ENCODE assay signal across 21 cellular contexts in genomic region chr6:113824863-113825262, GRCh38. TPM values are rescaled to one million over a fixed set of nuclear protein-coding genes. Genes with fewer than 3 reads are reported as not detected.
"Had no signal": no experiment of that assay in that cellular context is flagged by ENCODE, and none has a peak within 500 bp of the region (broad histone marks: within the 10 kb centered on the region; RNA-seq: fewer than 3 reads in every experiment).

No MANE protein-coding gene starts in this region.

- ATAC-seq: effector memory CD8-positive, alpha-beta T cell; foreskin keratinocyte; naive thymus-derived CD4-positive, alpha-beta T cell; stimulated activated memory B cell treated with anti-CD40 and anti-IgM and Interleukin-4, amounts not matched to agents 10 μg/mL and 1 μg/mL and 100 μg/mL, for 72 hours had no signal

- H3K4me3 ChIP-seq: lung, right atrium auricular region, smooth muscle cell, thoracic aorta had no signal

- H3K4me1 ChIP-seq: foreskin keratinocyte had no signal

- H3K4me2 ChIP-seq: smooth muscle cell had no signal

- H3K9me3 ChIP-seq: esophagus squamous epithelium, neutrophil, right atrium auricular region, thoracic aorta had no signal

- H3K36me3 Mint-ChIP-seq: naive thymus-derived CD4-positive, alpha-beta T cell; stimulated activated memory B cell treated with anti-CD40 and anti-IgM and Interleukin-4, amounts not matched to agents 10 μg/mL and 1 μg/mL and 100 μg/mL, for 72 hours had no signal

- H3K36me3 ChIP-seq: esophagus squamous epithelium, neutrophil, right atrium auricular region, thoracic aorta had no signal

- DNase-seq: cerebellar nuclear complex; effector memory CD8-positive, alpha-beta T cell; esophagus squamous epithelium; foreskin keratinocyte; kidney; left cardiac atrium; left ventricle myocardium superior; mesenchymal stem cell; midbrain; naive thymus-derived CD4-positive, alpha-beta T cell; posterior cingulate gyrus; stimulated activated CD4-positive, alpha-beta T cell treated with anti-CD3 and anti-CD28 coated beads, Interleukin-4, amount 100 ng/mL, for 1 hour; trophoblast cell had no signal

- H3K9me3 Mint-ChIP-seq: dendritic cell treated with granulocyte-macrophage colony-stimulating factor and Interleukin-4, amounts not matched to agents 40 ng/mL and 50 ng/mL, for 4 days; effector memory CD8-positive, alpha-beta T cell; stimulated activated memory B cell treated with anti-CD40 and anti-IgM and Interleukin-4, amounts not matched to agents 10 μg/mL and 1 μg/mL and 100 μg/mL, for 72 hours; stimulated activated naive CD8-positive, alpha-beta T cell treated with anti-CD3 and anti-CD28 coated beads, Interleukin-15, Interleukin-2, amounts not matched to agents 100 ng/mL and 50 ng/mL, for 24 hours had no signal

- H3K27ac Mint-ChIP-seq: dendritic cell treated with granulocyte-macrophage colony-stimulating factor and Interleukin-4, amounts not matched to agents 40 ng/mL and 50 ng/mL, for 4 days; effector memory CD8-positive, alpha-beta T cell; naive thymus-derived CD4-positive, alpha-beta T cell; stimulated activated memory B cell treated with anti-CD40 and anti-IgM and Interleukin-4, amounts not matched to agents 10 μg/mL and 1 μg/mL and 100 μg/mL, for 72 hours; stimulated activated naive CD8-positive, alpha-beta T cell treated with anti-CD3 and anti-CD28 coated beads, Interleukin-15, Interleukin-2, amounts not matched to agents 100 ng/mL and 50 ng/mL, for 24 hours had no signal

- H3K27me3 ChIP-seq: esophagus squamous epithelium, foreskin keratinocyte, neutrophil, right atrium auricular region had no signal

- H3K27ac ChIP-seq: foreskin keratinocyte, neutrophil, right atrium auricular region, thoracic aorta had no signal

- H3K27me3 Mint-ChIP-seq: dendritic cell treated with granulocyte-macrophage colony-stimulating factor and Interleukin-4, amounts not matched to agents 40 ng/mL and 50 ng/mL, for 4 days; stimulated activated memory B cell treated with anti-CD40 and anti-IgM and Interleukin-4, amounts not matched to agents 10 μg/mL and 1 μg/mL and 100 μg/mL, for 72 hours had no signal

- H3K4me3 Mint-ChIP-seq: dendritic cell treated with granulocyte-macrophage colony-stimulating factor and Interleukin-4, amounts not matched to agents 40 ng/mL and 50 ng/mL, for 4 days; effector memory CD8-positive, alpha-beta T cell; naive thymus-derived CD4-positive, alpha-beta T cell; stimulated activated memory B cell treated with anti-CD40 and anti-IgM and Interleukin-4, amounts not matched to agents 10 μg/mL and 1 μg/mL and 100 μg/mL, for 72 hours; stimulated activated naive CD8-positive, alpha-beta T cell treated with anti-CD3 and anti-CD28 coated beads, Interleukin-15, Interleukin-2, amounts not matched to agents 100 ng/mL and 50 ng/mL, for 24 hours had no signal

RNA-seq across cellular contexts. Expression of gene MARCKS, which starts 32.3 kb away (rescaled TPM):
- polyA plus RNA-seq: naive thymus-derived CD4-positive, alpha-beta T cell had no signal
